Comparison of ENCODE assay signal across 28 cellular contexts in the genomic region with DNA sequence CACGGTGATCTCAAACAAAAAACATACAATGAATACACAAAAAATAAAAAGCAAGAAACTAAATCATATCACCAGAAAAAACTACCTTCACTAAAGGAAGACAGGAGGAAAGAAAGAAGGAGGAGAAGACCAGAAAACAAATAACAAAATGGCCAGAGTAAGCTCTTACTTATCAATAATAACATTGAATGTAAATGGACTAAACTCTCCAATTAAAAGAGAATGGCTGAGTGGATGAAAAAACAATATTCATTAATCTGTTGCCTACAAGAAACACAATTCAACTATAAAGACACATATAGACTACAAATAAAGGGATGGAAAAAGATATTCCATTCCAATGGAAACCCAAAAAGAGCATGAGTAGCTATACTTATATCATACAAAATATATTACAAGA.
"Had no signal": no experiment of that assay in that cellular context is flagged by ENCODE, and none has a peak within 500 bp of the region (broad histone marks: within the 10 kb centered on the region; RNA-seq: fewer than 3 reads in every experiment).

No MANE protein-coding gene starts in this region.

- H3K27ac Mint-ChIP-seq: dendritic cell treated with granulocyte-macrophage colony-stimulating factor and Interleukin-4, amounts not matched to agents 40 ng/mL and 50 ng/mL, for 4 days; effector memory CD8-positive, alpha-beta T cell; endodermal cell had no signal

- FAIRE-seq: endometrium, endothelial cell of umbilical vein, frontal cortex had no signal

- H3K27me3 ChIP-seq: colonic mucosa, dorsolateral prefrontal cortex, esophagus muscularis mucosa, esophagus squamous epithelium, foreskin keratinocyte, gastrocnemius medialis, gastroesophageal sphincter, heart left ventricle, heart right ventricle had no signal

- H3K27ac ChIP-seq: colonic mucosa, coronary artery, dorsolateral prefrontal cortex, epithelial cell of prostate, esophagus muscularis mucosa, esophagus squamous epithelium, foreskin keratinocyte, gastrocnemius medialis, gastroesophageal sphincter, heart left ventricle, heart right ventricle had no signal

- H3K27me3 Mint-ChIP-seq: effector memory CD8-positive, alpha-beta T cell had no signal

- H3K9me3 ChIP-seq: colonic mucosa had no signal

- H3K4me3 Mint-ChIP-seq: dendritic cell treated with granulocyte-macrophage colony-stimulating factor and Interleukin-4, amounts not matched to agents 40 ng/mL and 50 ng/mL, for 4 days; effector memory CD8-positive, alpha-beta T cell; endodermal cell had no signal

- DNase-seq: colonic mucosa; cortex of kidney; dermis blood vessel endothelial cell; dorsolateral prefrontal cortex; effector CD4-positive, alpha-beta T cell; effector CD8-positive, alpha-beta T cell; effector memory CD4-positive, alpha-beta T cell; effector memory CD8-positive, alpha-beta T cell; endodermal cell; erythroblast; esophagus squamous epithelium; foreskin fibroblast; foreskin keratinocyte; foreskin melanocyte; gastrocnemius medialis; glutamatergic neuron; head of caudate nucleus; heart left ventricle; heart right ventricle had no signal

- H3K4me3 ChIP-seq: colonic mucosa, coronary artery, dorsolateral prefrontal cortex, esophagus muscularis mucosa, esophagus squamous epithelium, gastrocnemius medialis, gastroesophageal sphincter, heart left ventricle, heart right ventricle had no signal

- ATAC-seq: effector memory CD8-positive, alpha-beta T cell; esophagus mucosa; foreskin keratinocyte; gastrocnemius medialis; gastroesophageal sphincter; heart left ventricle; heart right ventricle had no signal

- H3K36me3 ChIP-seq: colonic mucosa, esophagus muscularis mucosa, esophagus squamous epithelium, gastrocnemius medialis, gastroesophageal sphincter, heart left ventricle, heart right ventricle had no signal

- H3K4me1 ChIP-seq: colonic mucosa, esophagus muscularis mucosa, esophagus squamous epithelium, foreskin keratinocyte, gastrocnemius medialis, gastroesophageal sphincter, heart left ventricle, heart right ventricle had no signal

- H3K4me1 Mint-ChIP-seq: endodermal cell had no signal
